Comparison of ENCODE assay signal across 13 cellular contexts in genomic region chr5:141493500-141494422, GRCh38. TPM values are rescaled to one million over a fixed set of nuclear protein-coding genes. Genes with fewer than 3 reads are reported as not detected.
A peak's percentile ranks its signal among the peaks of the same experiment; 100 is the strongest.
DNase-seq lines count a peak whose midpoint lies in the region; ATAC-seq, FAIRE-seq and TF ChIP-seq lines count a peak whose summit lies in the region.
"Had no signal": no experiment of that assay in that cellular context is flagged by ENCODE, and none has a peak within 500 bp of the region (broad histone marks: within the 10 kb centered on the region; RNA-seq: fewer than 3 reads in every experiment).

No MANE protein-coding gene starts in this region.

- H3K4me3 ChIP-seq in SK-N-SH (ENCODE audit: low read depth in 2 of 2, low read length in 1 of 2) (no peak overlapping the region), fibroblast of pulmonary artery (replicated peaks; ENCODE audit: low read depth, low read length) (no peak overlapping the region), neural cell (ENCODE audit: low read length) (peak overlapping the region; percentile 58)

- H3K4me3 Mint-ChIP-seq in stimulated activated naive CD8-positive, alpha-beta T cell treated with anti-CD3 and anti-CD28 coated beads, Interleukin-15, amount 100 ng/mL, for 72 hours = no peak overlapping the region
- H3K4me3 Mint-ChIP-seq: activated T-cell treated with anti-CD3 and anti-CD28 coated beads, Interleukin-2, amount 50 U/mL, for 24 hours had no signal

- H3K9ac ChIP-seq in SK-N-SH (peak overlapping the region; percentile 39; the same call in 1 of the 2 replicates), neural cell (ENCODE audit: low read length) (peak overlapping the region; percentile 71)

- no peaks in the 10 kb centered on the region for H3K9me2 ChIP-seq in SK-N-SH
- no peaks in the 10 kb centered on the region for H3K9me2 ChIP-seq in neural cell (ENCODE audit: insufficient read depth, low read length)

- peaks cover 7 to 47% of the 10 kb centered on the region in 2 experiments; a peak in 3 of 4 replicates for H3K4me1 ChIP-seq in SK-N-SH (ENCODE audit: control insufficient read depth in 1 of 2, insufficient read depth in 2 of 2, low read depth in 1 of 2, low read length in 1 of 2)

- peak overlapping the region in 1 of 2 experiments; percentile 74; a peak in 3 of 4 replicates for H3K27ac ChIP-seq in SK-N-SH (ENCODE audit: low read depth in 2 of 2, low read length in 1 of 2)
- H3K27ac ChIP-seq in neural cell (ENCODE audit: low read length) = peak overlapping the region; percentile 81

- no peak for FAIRE-seq in RCC 7860 (lab: Jason Lieb, UNC)
- FAIRE-seq: islet of Langerhans, TTC549 had no signal

- 68% methylated on average over 10 of the region's 10 CpGs for WGBS in SK-N-SH (ENCODE audit: low lambda C conversion rate)

- TF ChIP-seq CTCF in SK-N-SH (IDR thresholded peaks at IDR 0.05) (no peak), fibroblast of pulmonary artery (IDR thresholded peaks at IDR 0.05; ENCODE audit: low read length, missing control alignments) (no peak), neural cell (IDR thresholded peaks at IDR 0.05; ENCODE audit: poor library complexity, severe bottlenecking) (no peak)

- peak overlapping the region; percentile 57 for H3K4me2 ChIP-seq in SK-N-SH
- peak overlapping the region; percentile 32 for H3K4me2 ChIP-seq in neural cell (ENCODE audit: low read length)

- TF ChIP-seq POLR2A in erythroblast (IDR thresholded peaks at IDR 0.05; ENCODE audit: low read length) = no peak

- peaks cover 21% of the 10 kb centered on the region for H3K4me1 Mint-ChIP-seq in stimulated activated naive CD8-positive, alpha-beta T cell treated with anti-CD3 and anti-CD28 coated beads, Interleukin-15, amount 100 ng/mL, for 72 hours

- H3K36me3 ChIP-seq in SK-N-SH (replicated peaks in 1 of 2; ENCODE audit: control insufficient read depth in 1 of 2, insufficient read depth in 2 of 2, low read length in 1 of 2) = peaks cover 12 to 36% of the 10 kb centered on the region in 2 experiments
- peaks cover 23% of the 10 kb centered on the region for H3K36me3 ChIP-seq in neural cell (ENCODE audit: insufficient read depth, low read length)

- TF ChIP-seq EP300 in SK-N-SH (IDR thresholded peaks at IDR 0.05; ENCODE audit: borderline replicate concordance in 1 of 2, low read depth in 1 of 2, low read length in 1 of 2) (no peak), neural cell (conservative IDR thresholded peaks at IDR 0.05; ENCODE audit: poor library complexity, severe bottlenecking) (no peak)

- no peaks in the 10 kb centered on the region for H3K9me3 Mint-ChIP-seq in stimulated activated naive CD8-positive, alpha-beta T cell treated with anti-CD3 and anti-CD28 coated beads, Interleukin-15, amount 100 ng/mL, for 72 hours
- H3K9me3 Mint-ChIP-seq: activated T-cell treated with anti-CD3 and anti-CD28 coated beads, Interleukin-2, amount 50 U/mL, for 24 hours had no signal

- peaks cover 60% of the 10 kb centered on the region for H3K79me2 ChIP-seq in SK-N-SH (ENCODE audit: insufficient read depth)
- H3K79me2 ChIP-seq in neural cell (replicated peaks; ENCODE audit: insufficient read depth, low read length) = peaks cover 9% of the 10 kb centered on the region

- H2AFZ ChIP-seq in SK-N-SH (ENCODE audit: low read depth) (no peak overlapping the region), neural cell (ENCODE audit: low read depth, low read length) (peak overlapping the region; percentile 51)

- H4K20me1 ChIP-seq in SK-N-SH (ENCODE audit: insufficient read depth) (peaks cover 20% of the 10 kb centered on the region; the same call in 1 of the 2 replicates), neural cell (ENCODE audit: insufficient read depth) (no peaks in the 10 kb centered on the region)

- CTCF ChIA-PET in SK-N-SH (lab: Yijun Ruan, JAX) = interaction anchor here (1.0 to 2.3 kb wide), 4 partner anchors 15 to 31 kb away, joined by 3 to 11 read pairs (median 4); no protein-coding TSS in a partner anchor

- DNase-seq in AG20443 (ENCODE audit: low spot score) (peak; percentile 61), SK-N-SH (no peak), fibroblast of pulmonary artery (ENCODE audit: low read depth) (peak; percentile 55), erythroblast (lab: John Stamatoyannopoulos, UW) (no peak), RCC 7860 (ENCODE audit: low spot score) (no peak)
- DNase-seq in stimulated activated naive CD4-positive, alpha-beta T cell (lab: John Stamatoyannopoulos, UW) = no peak
- no peak for DNase-seq in stimulated activated naive CD8-positive, alpha-beta T cell treated with anti-CD3 and anti-CD28 coated beads, Interleukin-15, amount 100 ng/mL, for 72 hours
- DNase-seq: activated T-cell treated with anti-CD3 and anti-CD28 coated beads, Interleukin-2, amount 50 U/mL, for 24 hours; dermis blood vessel endothelial cell; NCI-H1436 had no signal

- no peaks in the 10 kb centered on the region for H3K9me3 ChIP-seq in SK-N-SH
- peaks cover 32% of the 10 kb centered on the region for H3K9me3 ChIP-seq in neural cell (ENCODE audit: low read length)

- TF ChIP-seq RAD21 in SK-N-SH (IDR thresholded peaks at IDR 0.05; ENCODE audit: low read length) (no peak), neural cell (conservative IDR thresholded peaks at IDR 0.05) (no peak)

- H3K27me3 ChIP-seq in SK-N-SH (ENCODE audit: insufficient read depth) (no peaks in the 10 kb centered on the region), neural cell (ENCODE audit: insufficient read depth, low read depth, low read length) (no peaks in the 10 kb centered on the region)

- POLR2A ChIA-PET in SK-N-SH (lab: Yijun Ruan, JAX) = no interaction called here

- H3F3A ChIP-seq in SK-N-SH (replicated peaks; ENCODE audit: insufficient read depth) (peaks cover 5% of the 10 kb centered on the region), neural cell (ENCODE audit: insufficient read depth, low read length, poor library complexity, severe bottlenecking) (no peaks in the 10 kb centered on the region)

- ATAC-seq in stimulated activated naive CD8-positive, alpha-beta T cell treated with anti-CD3 and anti-CD28 coated beads, Interleukin-15, amount 100 ng/mL, for 72 hours = no peak

- H3K27ac Mint-ChIP-seq in stimulated activated naive CD8-positive, alpha-beta T cell treated with anti-CD3 and anti-CD28 coated beads, Interleukin-15, amount 100 ng/mL, for 72 hours = no peak overlapping the region
- H3K27ac Mint-ChIP-seq: activated T-cell treated with anti-CD3 and anti-CD28 coated beads, Interleukin-2, amount 50 U/mL, for 24 hours had no signal

- peaks cover 87% of the 10 kb centered on the region for H3K27me3 Mint-ChIP-seq in stimulated activated naive CD8-positive, alpha-beta T cell treated with anti-CD3 and anti-CD28 coated beads, Interleukin-15, amount 100 ng/mL, for 72 hours

TF ChIP-seq in SK-N-SH, 30 proteins besides CTCF, POLR2A, EP300 and RAD21:
- no peak for TF ChIP-seq CHD2 (IDR thresholded peaks at IDR 0.05; ENCODE audit: low read length, partially characterized antibody)
- peak; percentile 46; the same call in 1 of the 2 replicates for TF ChIP-seq YY1 (IDR thresholded peaks at IDR 0.05; ENCODE audit: low read depth)

TF ChIP-seq in neural cell, 6 proteins besides CTCF, POLR2A, EP300 and RAD21:
- TF ChIP-seq REST (IDR thresholded peaks at IDR 0.05; ENCODE audit: borderline replicate concordance) = peak; percentile 32
- no peak for TF ChIP-seq POLR2AphosphoS5 (IDR thresholded peaks at IDR 0.05)
TF ChIP-seq in neural cell: peak in this region for 1.

RNA-seq across cellular contexts. Expression of gene PCDHGC5, which starts 4.9 kb away (rescaled TPM):
- polyA plus RNA-seq in SK-N-SH (2012; rRNA removed) (1.9 and 2.0 TPM in 2 replicates), neural cell (0.51 and 0.54 TPM in 2 replicates)
- polyA plus RNA-seq in SK-N-SH (2012; cell fraction: cytosol; rRNA removed) = 0.99 and 1.3 TPM in 2 replicates
- 7.5 and 8.1 TPM in 2 replicates for polyA plus RNA-seq in SK-N-SH (2012; cell fraction: nucleus; rRNA removed)
- 5.1 and 7.4 TPM in 2 replicates for polyA minus RNA-seq in neural cell

RNA-seq across cellular contexts. Expression of gene PCDHGC4, which starts 8.9 kb away (rescaled TPM):
- polyA plus RNA-seq in SK-N-SH (2012; rRNA removed) (0.53 and 0.78 TPM in 2 replicates), neural cell (4.3 and 6.4 TPM in 2 replicates)
- 0.27 and 0.50 TPM in 2 replicates for polyA plus RNA-seq in SK-N-SH (2012; cell fraction: cytosol; rRNA removed)
- polyA plus RNA-seq in SK-N-SH (2012; cell fraction: nucleus; rRNA removed) = 2.4 and 2.6 TPM in 2 replicates
- polyA minus RNA-seq in neural cell = 25.3 and 28.7 TPM in 2 replicates

RNA-seq across cellular contexts. Expression of gene PCDHGC3, which starts 18.0 kb away (rescaled TPM):
- polyA plus RNA-seq in SK-N-SH (2012; rRNA removed) (55.8 and 97.0 TPM in 2 replicates), neural cell (2.1 and 2.8 TPM in 2 replicates)
- polyA plus RNA-seq in SK-N-SH (2012; cell fraction: cytosol; rRNA removed) = 63.1 and 99.3 TPM in 2 replicates
- polyA plus RNA-seq in SK-N-SH (2012; cell fraction: nucleus; rRNA removed) = 87.3 and 94.5 TPM in 2 replicates
- polyA minus RNA-seq in neural cell = 11.0 and 11.6 TPM in 2 replicates

Comparison
In these comparisons a context has a peak if more than half of its experiments do, and no peak if none do; other contexts are left out.
1. DNase-seq: peak in AG20443 (single experiment) and fibroblast of pulmonary artery (single experiment); none in SK-N-SH (single experiment), erythroblast (0 of 2), stimulated activated naive CD4-positive, alpha-beta T cell (0 of 6), stimulated activated naive CD8-positive, alpha-beta T cell treated with anti-CD3 and anti-CD28 coated beads, Interleukin-15, amount 100 ng/mL, for 72 hours (0 of 2) and RCC 7860 (single experiment).
2. RNA of gene PCDHGC3, which starts 18.0 kb away (polyA plus RNA-seq): 55.8 to 99.3 TPM in SK-N-SH; 2.1 to 2.8 TPM in neural cell; every median in the first group is over 10 times any median in the second.